Comparison of ENCODE assay signal across 12 cellular contexts in genomic region chr10:119233821-119234220, GRCh38. TPM values are rescaled to one million over a fixed set of nuclear protein-coding genes. Genes with fewer than 3 reads are reported as not detected.
DNase-seq lines count a peak whose midpoint lies in the region; TF ChIP-seq lines count a peak whose summit lies in the region.
"Had no signal": no experiment of that assay in that cellular context is flagged by ENCODE, and none has a peak within 500 bp of the region (broad histone marks: within the 10 kb centered on the region; RNA-seq: fewer than 3 reads in every experiment).

No MANE protein-coding gene starts in this region.

- no peaks in the 10 kb centered on the region for H3K9me3 ChIP-seq in sigmoid colon
- H3K9me3 ChIP-seq: SJCRH30 had no signal

- TF ChIP-seq EP300 in sigmoid colon (IDR thresholded peaks at IDR 0.05): no peak

- no peak for TF ChIP-seq POLR2A in sigmoid colon (IDR thresholded peaks at IDR 0.05)

- H3K27me3 ChIP-seq in sigmoid colon: no peaks in the 10 kb centered on the region
- H3K27me3 ChIP-seq: SJCRH30 had no signal

- peak overlapping the region in 3 of 4 donors; percentile 41 to 58 (median 44) for H3K27ac ChIP-seq in sigmoid colon
- H3K27ac ChIP-seq: SJCRH30 had no signal

- WGBS in sigmoid colon, 2 donors: 56 to 70% methylated on average over 3 of the region's 3 CpGs

- DNase-seq in NCI-H2029 (lab: John Stamatoyannopoulos, UW) (peak; percentile 21), NCI-H2029 treated with DMSO at 0.1 percent for 48 hours (lab: John Stamatoyannopoulos, UW) (no peak), NCI-H748 (lab: John Stamatoyannopoulos, UW; ENCODE audit: unreplicated experiment) (peak; percentile 68), fibroblast of pulmonary artery (ENCODE audit: low read depth) (peak; percentile 85), sigmoid colon (no peak), HuH-7 (ENCODE audit: low spot score) (no peak), T-helper 9 cell (no peak), mesenteric fat pad (ENCODE audit: low spot score) (no peak)
- DNase-seq: activated B cell treated with CpG ODN at 0.5 μM for 24 hours; activated gamma-delta T cell; effector CD8-positive, alpha-beta T cell had no signal

- intact Hi-C loops in sigmoid colon (cut with DNase I): no loop called here

- peaks cover 0 to 68% (median 50%) of the 10 kb centered on the region in 4 donors for H3K4me1 ChIP-seq in sigmoid colon

- H3K4me3 ChIP-seq in fibroblast of pulmonary artery (replicated peaks; ENCODE audit: low read depth, low read length) (no peak overlapping the region), sigmoid colon (no peak overlapping the region)
- H3K4me3 ChIP-seq: SJCRH30 had no signal

- TF ChIP-seq CTCF in fibroblast of pulmonary artery (IDR thresholded peaks at IDR 0.05; ENCODE audit: low read length, missing control alignments) (no peak), sigmoid colon (IDR thresholded peaks at IDR 0.05) (no peak)

- H3K36me3 ChIP-seq in sigmoid colon: no peaks in the 10 kb centered on the region
- H3K36me3 ChIP-seq: SJCRH30 had no signal

RNA-seq across cellular contexts. Expression of gene GRK5, which starts 26.4 kb away (rescaled TPM):
- total RNA-seq in sigmoid colon (10 to 100 TPM; 19.8 to 32.4 (median 22.2) TPM), mesenteric fat pad (20.2 TPM)
- 10 to 100 TPM in 2 of 3 donors, 1 to 10 TPM in 1; 7.9 to 19.2 (median 15.5) TPM for polyA plus RNA-seq in sigmoid colon

RNA-seq across cellular contexts. Expression of gene PRDX3, which starts 55.2 kb away (rescaled TPM):
- total RNA-seq in sigmoid colon (100 to 1,000 TPM; 155 to 247 (median 169) TPM), mesenteric fat pad (141 TPM)
- 100 to 1,000 TPM; 133 to 267 (median 172) TPM for polyA plus RNA-seq in sigmoid colon

Comparison
In these comparisons a context has a peak if more than half of its experiments do, and no peak if none do; other contexts are left out.
1. DNase-seq: peak in NCI-H2029 (single experiment), NCI-H748 (single experiment) and fibroblast of pulmonary artery (single experiment); none in NCI-H2029 treated with DMSO at 0.1 percent for 48 hours (single experiment), sigmoid colon (single experiment), HuH-7 (single experiment), T-helper 9 cell (single experiment) and mesenteric fat pad (single experiment).